In genomic region chr6:16764188-16764950, GRCh38 we compare ENCODE assay signal across 8 cellular contexts. TPM values are rescaled to one million over a fixed set of nuclear protein-coding genes. Genes with fewer than 3 reads are reported as not detected.
A peak's percentile ranks its signal among the peaks of the same experiment; 100 is the strongest.
DNase-seq lines count a peak whose midpoint lies in the region; ATAC-seq, FAIRE-seq and TF ChIP-seq lines count a peak whose summit lies in the region.

No MANE protein-coding gene starts in this region.

- POLR2A ChIA-PET in A549 (lab: Yijun Ruan, JAX) = no interaction called here

- ATAC-seq in A549 (no peak), GM18873 (IDR thresholded peaks at IDR 0.05; ENCODE audit: low FRiP score, unreplicated experiment) (no peak), HG03159 (IDR thresholded peaks at IDR 0.05; ENCODE audit: unreplicated experiment) (no peak), GM19395 (IDR thresholded peaks at IDR 0.05; ENCODE audit: unreplicated experiment) (no peak)

- no peak overlapping the region; a peak in 1 of 6 replicates for H3K27ac ChIP-seq in A549

- peaks cover 57% of the 10 kb centered on the region for H3K4me1 ChIP-seq in A549

- TF ChIP-seq POLR2A in A549 (IDR thresholded peaks at IDR 0.05; ENCODE audit: low read length) = no peak

- WGBS in A549 (ENCODE audit: missing lambda C conversion rate) = 77% methylated on average over 3 of the region's 3 CpGs

- CTCF ChIA-PET in A549 (lab: Yijun Ruan, JAX) = interaction anchor here (0.8 to 4.5 kb wide), 21 partner anchors 9 to 431 kb away, joined by 3 to 33 read pairs (median 4); no protein-coding TSS in a partner anchor

- H3K4me3 ChIP-seq in A549 = no peak overlapping the region
- H3K4me3 ChIP-seq in GM12864 (ENCODE audit: low read depth, low read length) = no peak overlapping the region
- H3K4me3 ChIP-seq in fibroblast of villous mesenchyme (ENCODE audit: low read depth, low read length) = no peak overlapping the region

- TF ChIP-seq EP300 in A549 (IDR thresholded peaks at IDR 0.05) = no peak

- peak overlapping the region; percentile 93; the same call in 1 of the 3 replicates for H3K4me2 ChIP-seq in A549

- H3K9me3 ChIP-seq in A549 = no peaks in the 10 kb centered on the region

- peak; percentile 49 for TF ChIP-seq CTCF in A549 (IDR thresholded peaks at IDR 0.05)
- TF ChIP-seq CTCF in GM12864 (IDR thresholded peaks at IDR 0.05; ENCODE audit: low read depth, low read length, missing control alignments) = peak; percentile 19
- TF ChIP-seq CTCF in fibroblast of villous mesenchyme (IDR thresholded peaks at IDR 0.05; ENCODE audit: insufficient read depth, low read depth, low read length) = peak; percentile 59

- TF ChIP-seq RAD21 in A549 (conservative IDR thresholded peaks at IDR 0.05 in 1 of 2, IDR thresholded peaks at IDR 0.05 in 1 of 2) = peak; percentile 57 to 62

- DNase-seq in A549 (ENCODE audit: low read depth in 1 of 2, low spot score in 1 of 2) (peak in 1 of 2 experiments; percentile 59), GM12864 (ENCODE audit: low read depth) (no peak), SW480 (ENCODE audit: low spot score) (peak; percentile 46), fibroblast of villous mesenchyme (ENCODE audit: low read depth) (peak; percentile 70), NCI-H2107 treated with DMSO at 0.1 percent for 48 hours (lab: John Stamatoyannopoulos, UW; ENCODE audit: unreplicated experiment) (no peak)

- no peak for FAIRE-seq in A549 (lab: Jason Lieb, UNC)

TF ChIP-seq in A549, 52 proteins besides CTCF, POLR2A, EP300 and RAD21:
- no peak for TF ChIP-seq REST (IDR thresholded peaks at IDR 0.05)
- peak; percentile 63 for TF ChIP-seq SMC3 (IDR thresholded peaks at IDR 0.05)

RNA-seq across cellular contexts. Expression of gene ATXN1, which starts 3.1 kb away (rescaled TPM):
- 8.3 and 10.5 TPM in 2 replicates for polyA plus RNA-seq in A549 (2011; rRNA removed)
- polyA plus RNA-seq in A549 (2012; cell fraction: cytosol; rRNA removed) = 1.9 and 3.4 TPM in 2 replicates
- 4.3 and 4.5 TPM in 2 replicates for polyA plus RNA-seq in A549 (2012; cell fraction: nucleus; rRNA removed)
- polyA plus RNA-seq in A549 (2017; fragmentation: RNase III; extraction: RNeasy Plus Mini Kit Qiagen cat#74134 plus additional on column Dnase treatment) = 2.2 to 3.1 TPM (median 2.9 TPM) in 3 replicates
- polyA minus RNA-seq in A549 (2011; rRNA and poly(A)+ RNA removed) = 22.8 and 27.3 TPM in 2 replicates
- 42.5 and 45.3 TPM in 2 replicates for total RNA-seq in fibroblast of villous mesenchyme

Comparison
In these comparisons a context has a peak if more than half of its experiments do, and no peak if none do; other contexts are left out.
1. DNase-seq: peak in SW480 (single experiment) and fibroblast of villous mesenchyme (single experiment); none in GM12864 (single experiment) and NCI-H2107 treated with DMSO at 0.1 percent for 48 hours (single experiment).
2. Peak in every context shown above with its lines, with median percentiles within 50 percentile points of each other: CTCF ChIP-seq.